Comparison of ENCODE assay signal across 23 cellular contexts in genomic region chr4:6706173-6706572, GRCh38. TPM values are rescaled to one million over a fixed set of nuclear protein-coding genes. Genes with fewer than 3 reads are reported as not detected.
DNase-seq lines count a peak whose midpoint lies in the region; ATAC-seq and TF ChIP-seq lines count a peak whose summit lies in the region.
"Had no signal": no experiment of that assay in that cellular context is flagged by ENCODE, and none has a peak within 500 bp of the region (broad histone marks: within the 10 kb centered on the region; RNA-seq: fewer than 3 reads in every experiment).

No MANE protein-coding gene starts in this region.

- no peaks in the 10 kb centered on the region for H3K27me3 Mint-ChIP-seq in activated naive CD4-positive, alpha-beta T cell treated with anti-CD3 and anti-CD28 coated beads for 36 hours (ENCODE audit: low read depth)
- H3K27me3 Mint-ChIP-seq in T-cell: no peaks in the 10 kb centered on the region
- no peaks in the 10 kb centered on the region for H3K27me3 Mint-ChIP-seq in chondrocyte (ENCODE audit: low read depth)
- H3K27me3 Mint-ChIP-seq: naive B cell; stimulated activated memory B cell treated with anti-CD40 and anti-IgM and Interleukin-4, amounts not matched to agents 10 μg/mL and 1 μg/mL and 100 μg/mL, for 72 hours had no signal

- H3K4me1 Mint-ChIP-seq in activated naive CD4-positive, alpha-beta T cell treated with anti-CD3 and anti-CD28 coated beads for 36 hours (ENCODE audit: low read depth): peaks cover 64% of the 10 kb centered on the region
- H3K4me1 Mint-ChIP-seq in T-cell (peaks cover 72 to 78% (median 77%) of the 10 kb centered on the region in 3 donors), chondrocyte (ENCODE audit: low read depth) (peaks cover 54% of the 10 kb centered on the region)

- peak overlapping the region; percentile 94 for H3K27ac Mint-ChIP-seq in activated naive CD4-positive, alpha-beta T cell treated with anti-CD3 and anti-CD28 coated beads for 36 hours
- H3K27ac Mint-ChIP-seq in T-cell (peak overlapping the region; percentile 52 to 72), chondrocyte (ENCODE audit: unreplicated experiment) (peak overlapping the region; percentile 3)
- H3K27ac Mint-ChIP-seq: stimulated activated memory B cell treated with anti-CD40 and anti-IgM and Interleukin-4, amounts not matched to agents 10 μg/mL and 1 μg/mL and 100 μg/mL, for 72 hours had no signal

- intact Hi-C loops in activated naive CD4-positive, alpha-beta T cell treated with anti-CD3 and anti-CD28 coated beads for 36 hours (cut with micrococcal nuclease): no loop called here
- intact Hi-C loops in psoas muscle (cut with DNase I): no loop called here

- no peak overlapping the region for H3K4me3 ChIP-seq in psoas muscle
- H3K4me3 ChIP-seq: prostate gland, skin epidermis, testis had no signal

- peaks cover 45% of the 10 kb centered on the region for H3K36me3 Mint-ChIP-seq in activated naive CD4-positive, alpha-beta T cell treated with anti-CD3 and anti-CD28 coated beads for 36 hours (ENCODE audit: low read depth)
- H3K36me3 Mint-ChIP-seq in T-cell (peaks cover 58% of the 10 kb centered on the region), chondrocyte (ENCODE audit: low read depth) (peaks cover 18% of the 10 kb centered on the region)

- POLR2A ChIA-PET in T-cell (lab: Charles Lee): interaction anchor here in 1 of 2 donors (0.7 to 0.8 kb wide), 2 partner anchors 13 to 31 kb away, joined by 3 read pairs; no protein-coding TSS in a partner anchor

- H3K4me1 ChIP-seq in psoas muscle: peaks cover 60% of the 10 kb centered on the region
- H3K4me1 ChIP-seq: prostate gland had no signal

- peaks cover 6% of the 10 kb centered on the region for H3K9me3 Mint-ChIP-seq in activated naive CD4-positive, alpha-beta T cell treated with anti-CD3 and anti-CD28 coated beads for 36 hours
- H3K9me3 Mint-ChIP-seq in T-cell (no peaks in the 10 kb centered on the region), chondrocyte (ENCODE audit: low read depth) (peaks cover 11% of the 10 kb centered on the region)
- H3K9me3 Mint-ChIP-seq: stimulated activated memory B cell treated with anti-CD40 and anti-IgM and Interleukin-4, amounts not matched to agents 10 μg/mL and 1 μg/mL and 100 μg/mL, for 72 hours had no signal

- WGBS in psoas muscle, 3 donors: 87 to 93% (median 92%) methylated on average over 5 of the region's 5 CpGs

- H3K27ac ChIP-seq in psoas muscle: peak overlapping the region; percentile 85
- H3K27ac ChIP-seq: heart left ventricle, prostate gland, skin epidermis, testis had no signal

- peak overlapping the region; percentile 57 for H3K4me3 Mint-ChIP-seq in activated naive CD4-positive, alpha-beta T cell treated with anti-CD3 and anti-CD28 coated beads for 36 hours
- H3K4me3 Mint-ChIP-seq in T-cell: peak overlapping the region; percentile 32 to 96 (median 58)
- no peak overlapping the region for H3K4me3 Mint-ChIP-seq in chondrocyte (ENCODE audit: unreplicated experiment)
- H3K4me3 Mint-ChIP-seq: stimulated activated memory B cell treated with anti-CD40 and anti-IgM and Interleukin-4, amounts not matched to agents 10 μg/mL and 1 μg/mL and 100 μg/mL, for 72 hours had no signal

- CTCF ChIA-PET in activated naive CD4-positive, alpha-beta T cell treated with anti-CD3 and anti-CD28 coated beads for 36 hours (lab: Charles Lee): interaction anchor here (0.7 to 11.7 kb wide), 5 partner anchors 10 to 186 kb away, joined by 3 to 96 read pairs (median 9); a partner anchor contains a TSS
- CTCF ChIA-PET in T-cell (lab: Charles Lee): interaction anchor here in 1 of 2 donors (1.2 to 3.8 kb wide), 4 partner anchors 10 to 33 kb away, joined by 4 to 18 read pairs (median 7); a partner anchor contains a TSS

- ATAC-seq in T-cell (replicated peaks in 1 of 4) (no peak), psoas muscle (no peak), HG02798 (IDR thresholded peaks at IDR 0.05; ENCODE audit: poor library complexity, unreplicated experiment) (no peak)
- ATAC-seq: heart left ventricle; left colon; Right ventricle myocardium inferior; stimulated activated memory B cell treated with anti-CD40 and anti-IgM and Interleukin-4, amounts not matched to agents 10 μg/mL and 1 μg/mL and 100 μg/mL, for 72 hours had no signal

- no peak for DNase-seq in activated naive CD4-positive, alpha-beta T cell treated with anti-CD3 and anti-CD28 coated beads for 36 hours
- no peak for DNase-seq in activated naive CD4-positive, alpha-beta T cell treated with anti-CD3 and anti-CD28 coated beads, Interleukin-2, amount 50 U/mL, for 16 hours
- no peak for DNase-seq in T-cell
- DNase-seq in chondrocyte (ENCODE audit: low spot score): no peak
- DNase-seq in psoas muscle: no peak
- no peak for DNase-seq in LoVo (ENCODE audit: low spot score)
- no peak for DNase-seq in activated CD8-positive, alpha-beta memory T cell treated with anti-CD3 and anti-CD28 coated beads, Interleukin-2, amount 50 U/mL, for 48 hours
- DNase-seq: aorta; central memory CD4-positive, alpha-beta T cell; DMS153; heart left ventricle; left colon; mesenchymal stem cell; naive B cell; NCI-H1694; NCI-H748 treated with DMSO at 0.1 percent for 48 hours; stimulated activated CD4-positive, alpha-beta T cell treated with anti-CD3 and anti-CD28 coated beads, Interleukin-2, amount 100 ng/mL, for 24 hours; testis had no signal

- TF ChIP-seq CTCF in chondrocyte (IDR thresholded peaks at IDR 0.05): no peak
- TF ChIP-seq CTCF in psoas muscle (IDR thresholded peaks at IDR 0.05): no peak

- H3K36me3 ChIP-seq in psoas muscle (ENCODE audit: insufficient read depth in 1 of 2, low read depth in 1 of 2): peaks cover 0 to 22% of the 10 kb centered on the region in 2 donors
- H3K36me3 ChIP-seq: prostate gland had no signal

- no peaks in the 10 kb centered on the region for H3K27me3 ChIP-seq in psoas muscle (ENCODE audit: insufficient read depth in 3 of 3, low read length in 2 of 3)
- H3K27me3 ChIP-seq: heart left ventricle, testis had no signal

- H3K9me3 ChIP-seq in psoas muscle: no peaks in the 10 kb centered on the region
- H3K9me3 ChIP-seq: heart left ventricle, prostate gland, testis had no signal

RNA-seq across cellular contexts. Expression of gene MRFAP1L1, which starts 3.5 kb away (rescaled TPM):
- total RNA-seq in activated naive CD4-positive, alpha-beta T cell treated with anti-CD3 and anti-CD28 coated beads for 36 hours: 10 to 100 TPM; 37.0 to 38.6 TPM
- total RNA-seq in T-cell (100 to 1,000 TPM in 3 of 5 donors, 10 to 100 TPM in 2; 28.8 to 121 (median 112) TPM), chondrocyte (44.7 to 52.9 TPM (median 46.5 TPM) in 3 replicates), psoas muscle (10 to 100 TPM; 30.0 to 39.1 (median 32.4) TPM)
- 10 to 100 TPM; 40.5 to 79.0 (median 48.5) TPM for polyA plus RNA-seq in psoas muscle

RNA-seq across cellular contexts. Expression of gene BLOC1S4, which starts 9.8 kb away (rescaled TPM):
- 10 to 100 TPM; 11.0 to 11.8 TPM for total RNA-seq in activated naive CD4-positive, alpha-beta T cell treated with anti-CD3 and anti-CD28 coated beads for 36 hours
- total RNA-seq in T-cell (10 to 100 TPM; 20.7 to 41.9 (median 36.6) TPM), chondrocyte (15.5 to 16.7 TPM (median 16.2 TPM) in 3 replicates), psoas muscle (10 to 100 TPM in 3 of 4 donors, 1 to 10 TPM in 1; 9.3 to 15.0 (median 14.2) TPM)
- 10 to 100 TPM in 1 of 3 donors, 1 to 10 TPM in 2; 7.6 to 13.8 (median 9.7) TPM for polyA plus RNA-seq in psoas muscle

RNA-seq across cellular contexts. Expression of gene S100P, which starts 12.5 kb away (rescaled TPM):
- 10 to 100 TPM in 1 of 2 experiments, 1 to 10 TPM in 1; 8.5 to 10.0 TPM for total RNA-seq in activated naive CD4-positive, alpha-beta T cell treated with anti-CD3 and anti-CD28 coated beads for 36 hours
- total RNA-seq in T-cell (1 to 10 TPM in 3 of 5 donors, under 1 TPM in 1, not detected in 1; 0.70 to 3.8 (median 1.9) TPM), chondrocyte (0.95 to 1.1 TPM in 2 of 3 replicates, not detected in the other), psoas muscle (1 to 10 TPM in 1 of 4 donors, under 1 TPM in 2, not detected in 1; 0.34 to 1.5 (median 0.68) TPM)
- polyA plus RNA-seq in psoas muscle: under 1 TPM; 0.34 to 0.36 (median 0.35) TPM
- total RNA-seq: Right ventricle myocardium inferior had no signal

Comparison
In these comparisons a context has a peak if more than half of its experiments do, and no peak if none do; other contexts are left out.
1. H3K27ac Mint-ChIP-seq: peak in every context shown above with its lines; median percentile 94 in activated naive CD4-positive, alpha-beta T cell treated with anti-CD3 and anti-CD28 coated beads for 36 hours; 62 in T-cell; 3 in chondrocyte.